Comparison of ENCODE assay signal across 29 cellular contexts in genomic region chr14:84792722-84793410, GRCh38.
"Had no signal": no experiment of that assay in that cellular context is flagged by ENCODE, and none has a peak within 500 bp of the region (broad histone marks: within the 10 kb centered on the region; RNA-seq: fewer than 3 reads in every experiment).

No MANE protein-coding gene starts in this region.

- H3K27me3 Mint-ChIP-seq: activated CD4-positive, alpha-beta T cell treated with anti-CD3 and anti-CD28 coated beads for 36 hours; activated CD4-positive, alpha-beta T cell treated with anti-CD3 and anti-CD28 coated beads, Interleukin-2, amount 10 ng/mL, durations not matched to agents 7 days and 5 days; activated naive CD4-positive, alpha-beta T cell treated with anti-CD3 and anti-CD28 coated beads, Interleukin-2, amount 10 ng/mL, durations not matched to agents 7 days and 5 days; activated naive CD8-positive, alpha-beta T cell; activated naive CD8-positive, alpha-beta T cell treated with anti-CD3 and anti-CD28 coated beads, Interleukin-2, amount 50 U/mL, for 24 hours had no signal

- H3K9me2 ChIP-seq: SK-N-SH had no signal

- H3K27ac ChIP-seq: breast epithelium, Peyer's patch, SJSA1 had no signal

- DNase-seq: activated CD4-positive, alpha-beta T cell treated with anti-CD3 and anti-CD28 coated beads for 36 hours; activated CD4-positive, alpha-beta T cell treated with anti-CD3 and anti-CD28 coated beads, Interleukin-2, amount 10 ng/mL, durations not matched to agents 7 days and 5 days; activated CD4-positive, alpha-beta T cell treated with anti-CD3 and anti-CD28 coated beads, Interleukin-2, amount 50 U/mL, for 48 hours; activated CD8-positive, alpha-beta T cell treated with anti-CD3 and anti-CD28 coated beads, Interleukin-2, amount 10 ng/mL, durations not matched to agents 7 days and 5 days; activated naive CD4-positive, alpha-beta T cell treated with anti-CD3 and anti-CD28 coated beads, Interleukin-2, amount 10 ng/mL, durations not matched to agents 7 days and 5 days; activated naive CD8-positive, alpha-beta T cell treated with anti-CD3 and anti-CD28 coated beads, Interleukin-2, amount 50 U/mL, for 24 hours; activated T-cell treated with anti-CD3 and anti-CD28 coated beads, Interleukin-2, amount 50 U/mL, for 4 hours; amniotic stem cell; aorta; NCI-H1105 treated with DMSO at 0.1 percent for 48 hours; NCI-H1436; NCI-H1694; NCI-H1930; NCI-H2081 treated with DMSO at 0.1 percent for 48 hours; NCI-H345; NCI-H524 treated with DMSO at 0.1 percent for 48 hours; NK-92 treated with Interleukin-12 subunit alpha and Interleukin-12 subunit beta, amount 100 ng/mL, for 24 hours; PC-3; Peyer's patch; RPMI8226; SHP77 treated with DMSO at 0.1 percent for 48 hours; SK-N-SH had no signal

- H3K4me2 ChIP-seq: SK-N-SH had no signal

- H3K4me3 Mint-ChIP-seq: activated CD4-positive, alpha-beta T cell treated with anti-CD3 and anti-CD28 coated beads for 36 hours; activated CD4-positive, alpha-beta T cell treated with anti-CD3 and anti-CD28 coated beads, Interleukin-2, amount 10 ng/mL, durations not matched to agents 7 days and 5 days; activated CD8-positive, alpha-beta T cell treated with anti-CD3 and anti-CD28 coated beads, Interleukin-2, amount 10 ng/mL, durations not matched to agents 7 days and 5 days; activated naive CD4-positive, alpha-beta T cell treated with anti-CD3 and anti-CD28 coated beads, Interleukin-2, amount 10 ng/mL, durations not matched to agents 7 days and 5 days; activated naive CD8-positive, alpha-beta T cell; activated naive CD8-positive, alpha-beta T cell treated with anti-CD3 and anti-CD28 coated beads, Interleukin-2, amount 50 U/mL, for 24 hours; activated T-cell treated with anti-CD3 and anti-CD28 coated beads, Interleukin-2, amount 50 U/mL, for 4 hours; activated T-helper 1 cell treated with anti-CD3 and anti-CD28 coated beads, Interleukin-12 subunit alpha, Interleukin-12 subunit beta, Interleukin-2, Interleukin-4 antibody, amounts not matched to agents 30 ng/mL and 10 ng/mL and 1 ng/mL, durations not matched to agents 14 hours and 24 hours and 36 hours; T-helper 1 cell treated with Interleukin-12 subunit alpha and Interleukin-12 subunit beta and Interleukin-4 antibody, amounts not matched to agents 30 μg/mL and 1 μg/mL, for 36 hours; T-helper 2 cell treated with Interferon-gamma antibody and Interleukin-4, amounts not matched to agents 5 μg/mL and 100 μg/mL, for 36 hours; WTC11 had no signal

- H3K36me3 Mint-ChIP-seq: activated naive CD4-positive, alpha-beta T cell treated with anti-CD3 and anti-CD28 coated beads, Interleukin-2, amount 10 ng/mL, durations not matched to agents 7 days and 5 days; activated naive CD8-positive, alpha-beta T cell; WTC11 had no signal

- H3K27ac Mint-ChIP-seq: activated CD4-positive, alpha-beta T cell treated with anti-CD3 and anti-CD28 coated beads for 36 hours; activated CD4-positive, alpha-beta T cell treated with anti-CD3 and anti-CD28 coated beads, Interleukin-2, amount 10 ng/mL, durations not matched to agents 7 days and 5 days; activated CD8-positive, alpha-beta T cell treated with anti-CD3 and anti-CD28 coated beads, Interleukin-2, amount 10 ng/mL, durations not matched to agents 7 days and 5 days; activated naive CD4-positive, alpha-beta T cell treated with anti-CD3 and anti-CD28 coated beads, Interleukin-2, amount 10 ng/mL, durations not matched to agents 7 days and 5 days; activated naive CD8-positive, alpha-beta T cell; activated naive CD8-positive, alpha-beta T cell treated with anti-CD3 and anti-CD28 coated beads, Interleukin-2, amount 50 U/mL, for 24 hours; activated T-helper 1 cell treated with anti-CD3 and anti-CD28 coated beads, Interleukin-12 subunit alpha, Interleukin-12 subunit beta, Interleukin-2, Interleukin-4 antibody, amounts not matched to agents 30 ng/mL and 10 ng/mL and 1 ng/mL, durations not matched to agents 14 hours and 24 hours and 36 hours; T-helper 1 cell treated with Interleukin-12 subunit alpha and Interleukin-12 subunit beta and Interleukin-4 antibody, amounts not matched to agents 30 μg/mL and 1 μg/mL, for 36 hours; T-helper 2 cell treated with Interferon-gamma antibody and Interleukin-4, amounts not matched to agents 5 μg/mL and 100 μg/mL, for 36 hours; WTC11 had no signal

- H3K4me3 ChIP-seq: breast epithelium, Peyer's patch, SJSA1 had no signal

- H3K9me3 ChIP-seq: breast epithelium, Peyer's patch, SJSA1, SK-N-SH had no signal

- H3K4me1 Mint-ChIP-seq: activated CD4-positive, alpha-beta T cell treated with anti-CD3 and anti-CD28 coated beads for 36 hours; activated CD4-positive, alpha-beta T cell treated with anti-CD3 and anti-CD28 coated beads, Interleukin-2, amount 10 ng/mL, durations not matched to agents 7 days and 5 days; activated naive CD4-positive, alpha-beta T cell treated with anti-CD3 and anti-CD28 coated beads, Interleukin-2, amount 10 ng/mL, durations not matched to agents 7 days and 5 days; activated naive CD8-positive, alpha-beta T cell treated with anti-CD3 and anti-CD28 coated beads, Interleukin-2, amount 50 U/mL, for 24 hours; WTC11 had no signal

- H3K27me3 ChIP-seq: breast epithelium, Peyer's patch, SJSA1 had no signal

- H3K36me3 ChIP-seq: breast epithelium, Peyer's patch, SJSA1 had no signal

- H3K4me1 ChIP-seq: breast epithelium, Peyer's patch, SJSA1 had no signal
